In the genomic region with DNA sequence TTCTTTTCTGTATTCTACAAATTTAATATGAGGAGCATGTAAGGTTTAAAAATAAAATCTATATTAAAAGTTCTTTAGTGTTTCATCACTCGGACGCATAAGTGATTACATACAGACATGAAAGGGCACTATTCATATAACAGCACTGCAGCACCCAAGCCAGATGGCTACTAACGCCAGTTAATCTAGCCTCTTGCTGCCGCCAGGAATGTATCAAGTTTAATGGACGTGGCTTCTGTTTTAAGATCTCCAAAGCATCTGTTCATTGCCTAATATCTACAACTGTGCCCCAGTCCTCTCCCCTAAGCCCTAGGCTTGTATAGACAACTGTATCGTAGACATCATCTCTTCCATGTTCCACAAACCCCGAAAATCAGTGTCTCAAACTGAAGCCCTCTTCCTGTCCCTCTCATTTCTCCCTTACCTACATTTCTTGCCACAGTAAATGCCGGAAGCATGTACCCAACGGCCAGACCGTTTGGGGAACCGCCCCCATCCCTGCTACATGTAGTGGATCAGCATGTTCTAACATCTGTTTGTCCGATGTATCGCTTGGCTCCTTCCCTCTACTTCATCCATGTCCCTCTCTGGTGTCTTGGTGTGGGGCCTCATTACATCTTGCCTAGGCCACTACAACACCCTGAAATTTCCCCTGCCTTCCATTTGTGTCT, we compare ENCODE assay signal across 25 cellular contexts.
DNase-seq lines count a peak whose midpoint lies in the region; ATAC-seq and TF ChIP-seq lines count a peak whose summit lies in the region.
"Had no signal": no experiment of that assay in that cellular context is flagged by ENCODE, and none has a peak within 500 bp of the region (broad histone marks: within the 10 kb centered on the region; RNA-seq: fewer than 3 reads in every experiment).

No MANE protein-coding gene starts in this region.

- no peak overlapping the region for H3K4ac ChIP-seq in trophoblast cell (ENCODE audit: low read depth, low read length)

- H3K4me3 ChIP-seq in Panc1 (ENCODE audit: low read depth in 2 of 2, low read length in 2 of 2) = no peak overlapping the region
- no peak overlapping the region for H3K4me3 ChIP-seq in psoas muscle
- no peak overlapping the region for H3K4me3 ChIP-seq in trophoblast cell (ENCODE audit: low read depth, low read length)
- H3K4me3 ChIP-seq: adrenal gland, cardiac muscle cell, HAP-1, thyroid gland had no signal

- H2AFZ ChIP-seq in trophoblast cell (ENCODE audit: insufficient read depth, low read length, poor library complexity) = no peak overlapping the region

- in situ Hi-C loops in Panc1 (cut with HindIII; ENCODE audit: low pct_unique_long_range_greater_than_20kb, low sequenced_read_pairs) = no loop called here

- POLR2A ChIA-PET in Panc1 (lab: Charles Lee) = no interaction called here

- DNase-seq in EH (ENCODE audit: low read depth) = peak; percentile 24
- DNase-seq in Panc1 (ENCODE audit: low read depth, low spot score) = no peak
- peak; percentile 16 for DNase-seq in fibroblast of peridontal ligament (ENCODE audit: extremely low read depth)
- no peak for DNase-seq in psoas muscle
- no peak for DNase-seq in NOMO-1 (lab: John Stamatoyannopoulos, UW; ENCODE audit: unreplicated experiment in 2 of 2)
- no peak for DNase-seq in trophoblast cell
- no peak for DNase-seq in NCI-H2227 treated with DMSO at 0.1 percent for 48 hours (lab: John Stamatoyannopoulos, UW)
- DNase-seq: activated CD4-positive, alpha-beta T cell treated with anti-CD3 and anti-CD28 coated beads, Interleukin-2, amount 50 U/mL, for 4 hours; activated CD8-positive, alpha-beta memory T cell treated with anti-CD3 and anti-CD28 coated beads, Interleukin-2, amount 50 U/mL, for 48 hours; activated gamma-delta T cell; adrenal gland; foreskin melanocyte; left cardiac atrium; naive thymus-derived CD8-positive, alpha-beta T cell; NCI-H1105 treated with DMSO at 0.1 percent for 48 hours; NCI-H526 treated with DMSO at 0.1 percent for 48 hours; posterior cingulate gyrus; SIG-M5; stimulated activated CD4-positive, alpha-beta T cell treated with anti-CD3 and anti-CD28 coated beads, Interleukin-1b, Interleukin-23, amount 100 ng/mL, for 48 hours; stimulated activated naive B cell treated with anti-CD40 and anti-IgM and Interleukin-4, amounts not matched to agents 10 μg/mL and 1 μg/mL and 100 μg/mL, for 72 hours; T-helper 17 cell; thyroid gland had no signal

- H3K27ac ChIP-seq in Panc1 (ENCODE audit: low read length) = peak overlapping the region; percentile 99
- H3K27ac ChIP-seq in psoas muscle = no peak overlapping the region
- H3K27ac ChIP-seq in trophoblast cell (ENCODE audit: low read depth, low read length) = no peak overlapping the region
- H3K27ac ChIP-seq: adrenal gland, cardiac muscle cell had no signal

- H2BK5ac ChIP-seq in trophoblast cell (ENCODE audit: low read depth, low read length, poor library complexity) = no peak overlapping the region

- no peak overlapping the region for H3K14ac ChIP-seq in trophoblast cell (ENCODE audit: low read length)

- no peaks in the 10 kb centered on the region for H3K27me3 ChIP-seq in Panc1 (ENCODE audit: control insufficient read depth, insufficient read depth, low read length)
- H3K27me3 ChIP-seq in psoas muscle (ENCODE audit: insufficient read depth in 3 of 3, low read length in 2 of 3) = no peaks in the 10 kb centered on the region
- no peaks in the 10 kb centered on the region for H3K27me3 ChIP-seq in trophoblast cell (ENCODE audit: insufficient read depth, low read length)
- H3K27me3 ChIP-seq: adrenal gland, cardiac muscle cell, thyroid gland had no signal

- H3K4me1 ChIP-seq in Panc1 (ENCODE audit: control insufficient read depth, insufficient read depth, low read length) (peaks cover 43% of the 10 kb centered on the region), psoas muscle (peaks cover 20% of the 10 kb centered on the region), trophoblast cell (ENCODE audit: control insufficient read depth in 1 of 2, insufficient read depth in 2 of 2, low read length in 2 of 2) (peaks cover 0 to 3% of the 10 kb centered on the region in 2 experiments)
- H3K4me1 ChIP-seq: HAP-1 had no signal

- WGBS in psoas muscle, 3 donors = 30 to 38% (median 34%) methylated on average over 13 of the region's 13 CpGs
- WGBS in trophoblast cell (ENCODE audit: extremely low coverage, insufficient coverage, insufficient read length) = no CpG with 5 or more reads among the region's 13 CpGs

- H2BK120ac ChIP-seq in trophoblast cell (ENCODE audit: insufficient read depth, low read length, poor library complexity) = no peak overlapping the region

- no peak overlapping the region for H4K91ac ChIP-seq in trophoblast cell (ENCODE audit: low read depth, low read length)

- no peaks in the 10 kb centered on the region for H3K79me2 ChIP-seq in trophoblast cell (ENCODE audit: control insufficient read depth, insufficient read depth, low read length, poor library complexity)

- no peaks in the 10 kb centered on the region for H3K36me3 ChIP-seq in Panc1 (ENCODE audit: control insufficient read depth, insufficient read depth, low read length)
- H3K36me3 ChIP-seq in psoas muscle (ENCODE audit: insufficient read depth in 1 of 2, low read depth in 1 of 2) = no peaks in the 10 kb centered on the region
- H3K36me3 ChIP-seq in trophoblast cell (ENCODE audit: control insufficient read depth in 1 of 2, insufficient read depth in 2 of 2, low read length in 2 of 2) = peaks cover 0 to 2% of the 10 kb centered on the region in 2 experiments
- H3K36me3 ChIP-seq: adrenal gland, cardiac muscle cell, HAP-1, thyroid gland had no signal

- no peak overlapping the region for H2BK12ac ChIP-seq in trophoblast cell (ENCODE audit: low read length)

- no peak overlapping the region for H3K9ac ChIP-seq in trophoblast cell (ENCODE audit: low read length)

- H2AK5ac ChIP-seq in trophoblast cell (ENCODE audit: low read length) = no peak overlapping the region

- H3K79me1 ChIP-seq in trophoblast cell (ENCODE audit: low read length) = peaks cover 4% of the 10 kb centered on the region

- ATAC-seq in Panc1 (no peak), psoas muscle (peak; percentile 63 to 80 (median 77)), HG02763 (IDR thresholded peaks at IDR 0.05; ENCODE audit: unreplicated experiment) (no peak)
- ATAC-seq: left cardiac atrium; naive thymus-derived CD8-positive, alpha-beta T cell; stimulated activated naive B cell treated with anti-CD40 and anti-IgM and Interleukin-4, amounts not matched to agents 10 μg/mL and 1 μg/mL and 100 μg/mL, for 72 hours; T-helper 17 cell had no signal

- intact Hi-C loops in Panc1 (cut with micrococcal nuclease; ENCODE audit: unreplicated experiment) (loop anchor here (5.0 to 10.0 kb wide), 3 partner anchors 60 to 120 kb away; no protein-coding TSS in a partner anchor), psoas muscle (cut with DNase I) (no loop called here)

- H3K23ac ChIP-seq in trophoblast cell (ENCODE audit: low read length) = no peak overlapping the region

- no TSS peak for BruUV-seq in Panc1 (replicated peaks; lab: Mats Ljungman, UMichigan)

- H4K12ac ChIP-seq in trophoblast cell (ENCODE audit: low read depth, low read length) = no peak overlapping the region

- no peaks in the 10 kb centered on the region for H3K9me3 ChIP-seq in Panc1 (ENCODE audit: control insufficient read depth, insufficient read depth, low read depth, low read length)
- no peaks in the 10 kb centered on the region for H3K9me3 ChIP-seq in psoas muscle
- no peaks in the 10 kb centered on the region for H3K9me3 ChIP-seq in trophoblast cell (ENCODE audit: insufficient read depth, low read depth, low read length)
- H3K9me3 ChIP-seq: adrenal gland, HAP-1, thyroid gland had no signal

- no peak for TF ChIP-seq CTCF in Panc1 (IDR thresholded peaks at IDR 0.05)
- no peak for TF ChIP-seq CTCF in psoas muscle (IDR thresholded peaks at IDR 0.05)

- no peak overlapping the region for H3K18ac ChIP-seq in trophoblast cell (ENCODE audit: low read length)

- CTCF ChIA-PET in Panc1 (lab: Charles Lee) = no interaction called here

- no peak overlapping the region for H4K8ac ChIP-seq in trophoblast cell (ENCODE audit: low read depth, low read length)

- H3K4me2 ChIP-seq in trophoblast cell (ENCODE audit: low read length) = no peak overlapping the region

Comparison
In these comparisons a context has a peak if more than half of its experiments do, and no peak if none do; other contexts are left out.
1. DNase-seq: peak in EH (single experiment) and fibroblast of peridontal ligament (single experiment); none in Panc1 (single experiment), psoas muscle (0 of 2), NOMO-1 (0 of 2), trophoblast cell (0 of 2) and NCI-H2227 treated with DMSO at 0.1 percent for 48 hours (single experiment).
2. ATAC-seq: peak in psoas muscle (4 of 4); none in Panc1 (single experiment) and HG02763 (single experiment).